In the genomic region with DNA sequence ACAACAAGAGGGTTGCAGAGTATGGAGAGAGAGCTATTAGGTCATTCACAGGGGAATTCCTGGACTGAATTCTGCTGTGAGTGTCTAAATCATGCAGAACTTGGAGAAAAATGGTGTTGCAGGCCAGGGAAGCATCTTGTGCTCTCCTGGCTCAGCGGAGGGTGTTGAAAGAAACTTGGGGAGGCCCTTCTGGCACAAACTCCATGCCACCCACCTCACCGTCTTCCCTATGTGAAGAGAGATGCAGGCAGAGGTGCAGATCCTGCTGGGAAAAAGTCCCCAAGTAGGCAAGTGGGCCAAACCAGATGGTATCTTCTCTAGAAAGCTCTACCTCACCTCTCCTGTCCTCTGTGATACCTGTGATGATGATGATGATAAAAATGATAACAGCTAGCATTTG, we compare ENCODE assay signal across 35 cellular contexts.
"Had no signal": no experiment of that assay in that cellular context is flagged by ENCODE, and none has a peak within 500 bp of the region (broad histone marks: within the 10 kb centered on the region; RNA-seq: fewer than 3 reads in every experiment).

No MANE protein-coding gene starts in this region.

- H3K4me2 ChIP-seq: KMS-11 had no signal

- H3K9ac ChIP-seq: KMS-11 had no signal

- DNase-seq: Karpas-422, Kasumi-1, MG63, MM.1S, MV-4-11, NCI-H1048, NCI-H1092, NCI-H1092 treated with DMSO at 0.1 percent for 48 hours, NCI-H1105, NCI-H1105 treated with DMSO at 0.1 percent for 48 hours, NCI-H1417, NCI-H1417 treated with DMSO at 0.1 percent for 48 hours, NCI-H1436, NCI-H1436 treated with DMSO at 0.1 percent for 48 hours, NCI-H146, NCI-H1694, NCI-H1694 treated with DMSO at 0.1 percent for 48 hours, NCI-H187, NCI-H187 treated with DMSO at 0.1 percent for 48 hours, NCI-H1930, NCI-H2029, NCI-H2029 treated with DMSO at 0.1 percent for 48 hours, NCI-H2081, NCI-H2081 treated with DMSO at 0.1 percent for 48 hours, NCI-H2107, NCI-H2171, NCI-H2171 treated with DMSO at 0.1 percent for 48 hours, NCI-H2227 treated with DMSO at 0.1 percent for 48 hours, NCI-H226, NCI-H345, NCI-H446, NCI-H446 treated with DMSO at 0.1 percent for 48 hours, NCI-H510A, NCI-H510A treated with DMSO at 0.1 percent for 48 hours had no signal

- H3K27ac ChIP-seq: KMS-11 had no signal

- H3K9me3 ChIP-seq: MG63 had no signal

- H3K36me3 ChIP-seq: MG63 had no signal

- H3K4me3 ChIP-seq: MG63 had no signal
